Comparison of ENCODE assay signal across 8 cellular contexts in the genomic region with DNA sequence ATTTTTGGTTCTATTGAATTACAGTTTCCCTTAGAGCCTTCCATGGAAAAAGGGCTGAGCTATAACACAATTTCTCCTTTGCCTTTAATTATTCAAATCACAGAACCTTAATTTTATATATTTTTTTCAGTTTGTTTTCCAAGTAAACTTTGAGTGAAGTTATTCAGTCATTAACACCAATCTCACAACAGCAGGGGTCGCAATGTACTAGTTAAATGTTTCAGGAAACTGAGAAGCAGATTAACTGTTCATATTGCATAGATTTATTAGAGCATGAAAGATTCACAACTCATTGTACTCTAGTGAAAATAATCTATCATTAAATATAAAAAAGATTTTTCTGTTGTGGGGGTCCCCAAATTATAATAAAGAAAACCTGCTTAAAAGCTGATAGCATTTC.
DNase-seq lines count a peak whose midpoint lies in the region; ATAC-seq and TF ChIP-seq lines count a peak whose summit lies in the region.

No MANE protein-coding gene starts in this region.

- H3K9me3 ChIP-seq in SU-DHL-6 (ENCODE audit: insufficient read depth, low read length) (no peaks in the 10 kb centered on the region), iPS DF 6.9 (ENCODE audit: control insufficient read depth, insufficient read depth, low read length) (no peaks in the 10 kb centered on the region)

- no peak for ATAC-seq in GM18505 (IDR thresholded peaks at IDR 0.05; ENCODE audit: unreplicated experiment)

- TF ChIP-seq CTCF in HFFc6 (IDR thresholded peaks at IDR 0.05) (peak; percentile 79), SU-DHL-6 (IDR thresholded peaks at IDR 0.05; ENCODE audit: insufficient read depth, low read length, poor library complexity, severe bottlenecking) (peak; percentile 55)

- H3K36me3 Mint-ChIP-seq in HFFc6 (ENCODE audit: low read depth): peaks cover 8% of the 10 kb centered on the region

- no peaks in the 10 kb centered on the region for H3K4me1 ChIP-seq in iPS DF 6.9 (ENCODE audit: control insufficient read depth, insufficient read depth, low read length)

- H3K27ac ChIP-seq in SU-DHL-6 (ENCODE audit: low read depth, low read length): no peak overlapping the region
- H3K27ac ChIP-seq in iPS DF 6.9 (ENCODE audit: low read length): no peak overlapping the region
- no peak overlapping the region for H3K27ac ChIP-seq in caudate nucleus (ENCODE audit: low read depth, low read length)

- no peaks in the 10 kb centered on the region for H3K79me2 ChIP-seq in SU-DHL-6 (ENCODE audit: insufficient read depth, low read length)

- H3K9ac ChIP-seq in SU-DHL-6 (ENCODE audit: low read length): no peak overlapping the region

- no peak overlapping the region for H3K4me3 ChIP-seq in SU-DHL-6 (ENCODE audit: insufficient read depth, low read length, poor library complexity, severe bottlenecking)
- no peak overlapping the region for H3K4me3 ChIP-seq in iPS DF 6.9 (ENCODE audit: low read length)

- no peak for TF ChIP-seq POLR2A in GM18505 (IDR thresholded peaks at IDR 0.05; ENCODE audit: borderline replicate concordance, extremely low read depth, insufficient read depth, insufficient read length)

- no peak overlapping the region for H3K4me2 ChIP-seq in SU-DHL-6 (ENCODE audit: low read depth, low read length, poor library complexity, severe bottlenecking)

- no peaks in the 10 kb centered on the region for H3K36me3 ChIP-seq in SU-DHL-6 (ENCODE audit: low read length)
- no peaks in the 10 kb centered on the region for H3K36me3 ChIP-seq in iPS DF 6.9 (ENCODE audit: control insufficient read depth, insufficient read depth, low read length)

- H3K27me3 ChIP-seq in SU-DHL-6 (ENCODE audit: low read length): no peaks in the 10 kb centered on the region
- no peaks in the 10 kb centered on the region for H3K27me3 ChIP-seq in iPS DF 6.9 (ENCODE audit: control insufficient read depth, insufficient read depth, low read length)

- peak; percentile 3 for DNase-seq in COR-L47 (lab: John Stamatoyannopoulos, UW)
- DNase-seq in HFFc6: peak; percentile 50
- DNase-seq in iPS DF 6.9 (ENCODE audit: low read depth, low spot score): peak; percentile 1
- DNase-seq in NCI-H2196 treated with DMSO at 0.1 percent for 48 hours (lab: John Stamatoyannopoulos, UW; ENCODE audit: unreplicated experiment): no peak
- no peak for DNase-seq in NCI-H345 treated with DMSO at 0.1 percent for 48 hours (lab: John Stamatoyannopoulos, UW; ENCODE audit: unreplicated experiment)
- no peak for DNase-seq in caudate nucleus (lab: John Stamatoyannopoulos, UW)

- no peak overlapping the region for H2AFZ ChIP-seq in SU-DHL-6 (ENCODE audit: low read depth, low read length, severe bottlenecking)

- no peaks in the 10 kb centered on the region for H3K27me3 Mint-ChIP-seq in HFFc6 (ENCODE audit: insufficient read depth)

- no CpG with 5 or more reads among the region's 1 CpG for WGBS in iPS DF 6.9 (ENCODE audit: insufficient coverage, insufficient read length)

- no peaks in the 10 kb centered on the region for H3K4me1 Mint-ChIP-seq in HFFc6 (ENCODE audit: low read depth)

- no peaks in the 10 kb centered on the region for H3F3A ChIP-seq in SU-DHL-6 (ENCODE audit: insufficient read depth)

- H3K27ac Mint-ChIP-seq in HFFc6: no peak overlapping the region

- H4K20me1 ChIP-seq in SU-DHL-6 (ENCODE audit: low read depth, low read length): no peaks in the 10 kb centered on the region

- H3K9me2 ChIP-seq in SU-DHL-6 (replicated peaks; ENCODE audit: insufficient read depth, low read length): no peaks in the 10 kb centered on the region

- no peaks in the 10 kb centered on the region; the same call in 1 of the 2 replicates for H3K9me3 Mint-ChIP-seq in HFFc6

- H3K4me3 Mint-ChIP-seq in HFFc6: no peak overlapping the region

Comparison
In these comparisons a context has a peak if more than half of its experiments do, and no peak if none do; other contexts are left out.
1. DNase-seq: peak in COR-L47 (single experiment), HFFc6 (single experiment) and iPS DF 6.9 (single experiment); none in NCI-H2196 treated with DMSO at 0.1 percent for 48 hours (single experiment), NCI-H345 treated with DMSO at 0.1 percent for 48 hours (single experiment) and caudate nucleus (0 of 61).